Comparison of ENCODE assay signal across 19 cellular contexts in the genomic region with DNA sequence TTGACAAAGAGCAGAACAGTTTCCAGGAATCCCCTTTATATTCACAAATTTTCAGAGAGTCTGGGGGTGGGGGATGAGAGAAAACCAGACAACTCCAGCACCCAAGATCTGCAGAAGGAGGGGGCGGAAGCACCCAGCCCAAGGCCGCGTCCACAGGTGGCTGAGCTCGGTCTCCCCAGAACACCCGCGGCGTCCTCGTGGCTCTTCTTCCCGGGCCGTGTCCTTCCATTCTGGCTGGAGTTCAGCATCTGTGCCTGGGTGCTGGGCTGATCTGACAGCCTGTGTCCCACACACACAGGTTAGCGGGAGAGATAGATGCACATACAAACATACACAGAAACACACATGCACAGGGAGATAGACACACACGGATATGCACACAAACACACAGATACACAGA.
"Had no signal": no experiment of that assay in that cellular context is flagged by ENCODE, and none has a peak within 500 bp of the region (broad histone marks: within the 10 kb centered on the region; RNA-seq: fewer than 3 reads in every experiment).

No MANE protein-coding gene starts in this region.

- H3K27me3 Mint-ChIP-seq: dendritic cell treated with granulocyte-macrophage colony-stimulating factor and Interleukin-4, amounts not matched to agents 40 ng/mL and 50 ng/mL, for 4 days had no signal

- DNase-seq: cortex of kidney; effector CD8-positive, alpha-beta T cell; effector memory CD8-positive, alpha-beta T cell; foreskin keratinocyte; heart left ventricle; hypothalamus; immature natural killer cell; islet precursor cell; left cardiac atrium; left lung; left ventricle myocardium superior; lower lobe of right lung; mesenchymal stem cell; midbrain; naive thymus-derived CD4-positive, alpha-beta T cell had no signal

- H3K36me3 ChIP-seq: esophagus muscularis mucosa, gastroesophageal sphincter, heart left ventricle, left lung, lower lobe of right lung had no signal

- H3K4me1 ChIP-seq: foreskin keratinocyte had no signal

- H3K4me3 Mint-ChIP-seq: dendritic cell treated with granulocyte-macrophage colony-stimulating factor and Interleukin-4, amounts not matched to agents 40 ng/mL and 50 ng/mL, for 4 days; effector memory CD8-positive, alpha-beta T cell; immature natural killer cell; naive thymus-derived CD4-positive, alpha-beta T cell had no signal

- H3K4me3 ChIP-seq: esophagus muscularis mucosa, gastroesophageal sphincter, heart left ventricle, hepatocyte, left lung, lower lobe of right lung had no signal

- H3K36me3 Mint-ChIP-seq: immature natural killer cell; naive thymus-derived CD4-positive, alpha-beta T cell had no signal

- H3K4me1 Mint-ChIP-seq: immature natural killer cell; naive thymus-derived CD4-positive, alpha-beta T cell had no signal

- H3K27ac Mint-ChIP-seq: dendritic cell treated with granulocyte-macrophage colony-stimulating factor and Interleukin-4, amounts not matched to agents 40 ng/mL and 50 ng/mL, for 4 days; effector memory CD8-positive, alpha-beta T cell; immature natural killer cell; naive thymus-derived CD4-positive, alpha-beta T cell had no signal

- H3K27me3 ChIP-seq: foreskin keratinocyte, hepatocyte, left lung had no signal

- H3K27ac ChIP-seq: esophagus muscularis mucosa, foreskin keratinocyte, gastroesophageal sphincter, heart left ventricle, hepatocyte, left lung, lower lobe of right lung had no signal

- H3K9me3 Mint-ChIP-seq: dendritic cell treated with granulocyte-macrophage colony-stimulating factor and Interleukin-4, amounts not matched to agents 40 ng/mL and 50 ng/mL, for 4 days; immature natural killer cell had no signal

- H3K9me3 ChIP-seq: esophagus muscularis mucosa, gastroesophageal sphincter, heart left ventricle, left lung, lower lobe of right lung had no signal

- ATAC-seq: effector memory CD8-positive, alpha-beta T cell; foreskin keratinocyte; gastroesophageal sphincter; heart left ventricle; left cardiac atrium; left lung; left ventricle myocardium superior; lower lobe of right lung; naive thymus-derived CD4-positive, alpha-beta T cell had no signal
